Comparison of ENCODE assay signal across 2 cellular contexts in genomic region chr5:33472805-33473409, GRCh38.
TF ChIP-seq lines count a peak whose summit lies in the region.

No MANE protein-coding gene starts in this region.

TF ChIP-seq in HepG2, 621 proteins besides CTCF, POLR2A, EP300 and RAD21:
- TF ChIP-seq ATF7 (IDR thresholded peaks at IDR 0.05): peak; percentile 30; the same call in 1 of the 2 replicates
- TF ChIP-seq ATF7 (CRISPR knock-in tag; IDR thresholded peaks at IDR 0.05): no peak
- no peak for TF ChIP-seq ZNF317 (CRISPR knock-in tag; IDR thresholded peaks at IDR 0.05)

TF ChIP-seq in K562, 482 proteins besides CTCF, POLR2A, EP300 and RAD21:
- TF ChIP-seq NFATC3 (IDR thresholded peaks at IDR 0.05) (no peak), ETS1 (conservative IDR thresholded peaks at IDR 0.05; ENCODE audit: control insufficient read depth, low read depth, low read length) (no peak), ZNF592 (IDR thresholded peaks at IDR 0.05) (no peak), AFF1 (IDR thresholded peaks at IDR 0.05; ENCODE audit: low read depth in 1 of 2, partially characterized antibody in 2 of 2) (no peak), SIN3B (IDR thresholded peaks at IDR 0.05; ENCODE audit: low read depth) (no peak), ARID2 (IDR thresholded peaks at IDR 0.05) (no peak), ZSCAN32 (CRISPR knock-in tag; IDR thresholded peaks at IDR 0.05) (peak; percentile 45; the same call in 1 of the 2 replicates), TGIF2 (CRISPR knock-in tag; IDR thresholded peaks at IDR 0.05) (no peak), HDAC8 (tag; IDR thresholded peaks at IDR 0.05) (no peak), CEBPG (CRISPR knock-in tag; IDR thresholded peaks at IDR 0.05) (no peak), CEBPG (tag; conservative IDR thresholded peaks at IDR 0.05 in 1 of 2, IDR thresholded peaks at IDR 0.05 in 1 of 2) (peak in 1 of 2 experiments; percentile 59; a peak in 1 of 4 replicates), PHTF2 (CRISPR knock-in tag; IDR thresholded peaks at IDR 0.05) (no peak), MAFF (IDR thresholded peaks at IDR 0.05; ENCODE audit: low read length) (no peak), HDGF (IDR thresholded peaks at IDR 0.05) (no peak), PURB (CRISPR knock-in tag; IDR thresholded peaks at IDR 0.05; ENCODE audit: low read depth) (no peak), SMARCE1 (IDR thresholded peaks at IDR 0.05) (no peak), NRF1 (conservative IDR thresholded peaks at IDR 0.05 in 1 of 2, IDR thresholded peaks at IDR 0.05 in 1 of 2) (no peak), GABPA (tag; conservative IDR thresholded peaks at IDR 0.05; ENCODE audit: low read depth) (no peak), EP400 (IDR thresholded peaks at IDR 0.05) (peak; percentile 17; the same call in 1 of the 2 replicates), CREBBP (IDR thresholded peaks at IDR 0.05; ENCODE audit: low read depth, low read length) (no peak), RBM17 (IDR thresholded peaks at IDR 0.05; ENCODE audit: borderline replicate concordance, low read depth, low read length) (no peak), KAT8 (IDR thresholded peaks at IDR 0.05; ENCODE audit: low read depth) (no peak)
- TF ChIP-seq, protein P1, sequence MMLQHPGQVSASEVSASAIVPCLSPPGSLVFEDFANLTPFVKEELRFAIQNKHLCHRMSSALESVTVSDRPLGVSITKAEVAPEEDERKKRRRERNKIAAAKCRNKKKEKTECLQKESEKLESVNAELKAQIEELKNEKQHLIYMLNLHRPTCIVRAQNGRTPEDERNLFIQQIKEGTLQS (IDR thresholded peaks at IDR 0.05): peak; percentile 60
- TF ChIP-seq, protein P1 (CRISPR knock-in tag; conservative IDR thresholded peaks at IDR 0.05): no peak
- TF ChIP-seq, protein P2, sequence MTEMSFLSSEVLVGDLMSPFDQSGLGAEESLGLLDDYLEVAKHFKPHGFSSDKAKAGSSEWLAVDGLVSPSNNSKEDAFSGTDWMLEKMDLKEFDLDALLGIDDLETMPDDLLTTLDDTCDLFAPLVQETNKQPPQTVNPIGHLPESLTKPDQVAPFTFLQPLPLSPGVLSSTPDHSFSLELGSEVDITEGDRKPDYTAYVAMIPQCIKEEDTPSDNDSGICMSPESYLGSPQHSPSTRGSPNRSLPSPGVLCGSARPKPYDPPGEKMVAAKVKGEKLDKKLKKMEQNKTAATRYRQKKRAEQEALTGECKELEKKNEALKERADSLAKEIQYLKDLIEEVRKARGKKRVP (CRISPR knock-in tag; IDR thresholded peaks at IDR 0.05): peak; percentile 61; the same call in 1 of the 2 replicates
- TF ChIP-seq, protein P3, sequence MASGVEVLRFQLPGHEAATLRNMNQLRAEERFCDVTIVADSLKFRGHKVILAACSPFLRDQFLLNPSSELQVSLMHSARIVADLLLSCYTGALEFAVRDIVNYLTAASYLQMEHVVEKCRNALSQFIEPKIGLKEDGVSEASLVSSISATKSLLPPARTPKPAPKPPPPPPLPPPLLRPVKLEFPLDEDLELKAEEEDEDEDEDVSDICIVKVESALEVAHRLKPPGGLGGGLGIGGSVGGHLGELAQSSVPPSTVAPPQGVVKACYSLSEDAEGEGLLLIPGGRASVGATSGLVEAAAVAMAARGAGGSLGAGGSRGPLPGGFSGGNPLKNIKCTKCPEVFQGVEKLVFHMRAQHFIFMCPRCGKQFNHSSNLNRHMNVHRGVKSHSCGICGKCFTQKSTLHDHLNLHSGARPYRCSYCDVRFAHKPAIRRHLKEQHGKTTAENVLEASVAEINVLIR (CRISPR knock-in tag; IDR thresholded peaks at IDR 0.05): no peak
